Comparison of ENCODE assay signal across 9 cellular contexts in genomic region chr1:89844860-89845259, GRCh38. TPM values are rescaled to one million over a fixed set of nuclear protein-coding genes. Genes with fewer than 3 reads are reported as not detected.
A peak's percentile ranks its signal among the peaks of the same experiment; 100 is the strongest.
DNase-seq lines count a peak whose midpoint lies in the region; ATAC-seq and TF ChIP-seq lines count a peak whose summit lies in the region.
"Had no signal": no experiment of that assay in that cellular context is flagged by ENCODE, and none has a peak within 500 bp of the region (broad histone marks: within the 10 kb centered on the region; RNA-seq: fewer than 3 reads in every experiment).

No MANE protein-coding gene starts in this region.

- H3K4me1 ChIP-seq in DND-41 (ENCODE audit: insufficient read depth, low read length) = peaks cover 62% of the 10 kb centered on the region
- H3K4me1 ChIP-seq in OCI-LY7 (ENCODE audit: insufficient read depth, low read length, poor library complexity, severe bottlenecking) = peaks cover 41% of the 10 kb centered on the region

- TF ChIP-seq CTCF in DND-41 (IDR thresholded peaks at IDR 0.05; ENCODE audit: borderline replicate concordance, extremely low read depth, low read length, poor library complexity, severe bottlenecking) (no peak), OCI-LY7 (conservative IDR thresholded peaks at IDR 0.05; ENCODE audit: low read length) (no peak), brain (conservative IDR thresholded peaks at IDR 0.05) (no peak), osteocyte (IDR thresholded peaks at IDR 0.05) (no peak)

- H3K4me1 Mint-ChIP-seq in brain (peaks cover 60% of the 10 kb centered on the region), osteocyte (ENCODE audit: unreplicated experiment) (peaks cover 33% of the 10 kb centered on the region)

- H3K4me3 ChIP-seq in DND-41 (ENCODE audit: low read depth in 1 of 2, low read length in 2 of 2) (peak overlapping the region in 1 of 2 experiments; percentile 93; a peak in 2 of 4 replicates), OCI-LY7 (ENCODE audit: low read depth, low read length, poor library complexity, severe bottlenecking) (peak overlapping the region; percentile 87)

- H2AFZ ChIP-seq in DND-41 (ENCODE audit: low read depth, low read length) (0 out of 2 replicates have a peak overlapping the region, but pooled peaks have one; percentile 26), OCI-LY7 (ENCODE audit: low read length) (no peak overlapping the region; the same call in 1 of the 2 replicates)

- peak overlapping the region in 4 of 5 experiments; percentile 36 to 80 (median 42) for H3K27ac Mint-ChIP-seq in brain
- H3K27ac Mint-ChIP-seq in osteocyte (ENCODE audit: unreplicated experiment) = no peak overlapping the region

- no peak for DNase-seq in DND-41
- no peak for DNase-seq in OCI-LY7 (ENCODE audit: low spot score)
- no peak for DNase-seq in osteocyte (ENCODE audit: extremely low spot score, unreplicated experiment)
- DNase-seq in 8988T = no peak
- DNase-seq in dedifferentiated amniotic fluid mesenchymal stem cell (ENCODE audit: extremely low spot score) = no peak
- no peak for DNase-seq in NCI-H1694 (lab: John Stamatoyannopoulos, UW)
- DNase-seq: NCI-H69, upper lobe of left lung had no signal

- H3K27me3 Mint-ChIP-seq in brain (no peaks in the 10 kb centered on the region), osteocyte (ENCODE audit: unreplicated experiment) (no peaks in the 10 kb centered on the region)

- H3K79me2 ChIP-seq in DND-41 (ENCODE audit: insufficient read depth, low read length) (peaks cover 68% of the 10 kb centered on the region), OCI-LY7 (ENCODE audit: insufficient read depth, low read depth, low read length) (peaks cover 25% of the 10 kb centered on the region; the same call in 1 of the 2 replicates)

- intact Hi-C loops in OCI-LY7 (cut with micrococcal nuclease; ENCODE audit: unreplicated experiment) = no loop called here

- H3K36me3 ChIP-seq in DND-41 (ENCODE audit: insufficient read depth, low read length) = peaks cover 27% of the 10 kb centered on the region
- H3K36me3 ChIP-seq in OCI-LY7 (ENCODE audit: insufficient read depth, low read length) = peaks cover 46% of the 10 kb centered on the region
- H3K36me3 ChIP-seq: upper lobe of left lung had no signal

- no peaks in the 10 kb centered on the region for H4K20me1 ChIP-seq in DND-41 (ENCODE audit: insufficient read depth, low read length)
- no peaks in the 10 kb centered on the region for H4K20me1 ChIP-seq in OCI-LY7 (ENCODE audit: insufficient read depth, low read length)

- no TSS peak for BruUV-seq in OCI-LY7 (replicated peaks; lab: Mats Ljungman, UMichigan)

- H3K4me2 ChIP-seq in DND-41 (ENCODE audit: insufficient read depth, low read length) = peak overlapping the region; percentile 74
- peak overlapping the region; percentile 100 for H3K4me2 ChIP-seq in OCI-LY7 (ENCODE audit: low read length)

- no peak for ATAC-seq in DND-41 (ENCODE audit: insufficient read depth, low read depth)

- H3K9me3 Mint-ChIP-seq in brain (no peaks in the 10 kb centered on the region), osteocyte (ENCODE audit: unreplicated experiment) (no peaks in the 10 kb centered on the region)

- H3K9ac ChIP-seq in DND-41 (ENCODE audit: low read depth, low read length) = peak overlapping the region; percentile 91; the same call in 1 of the 2 replicates

- peaks cover 51% of the 10 kb centered on the region for H3K36me3 Mint-ChIP-seq in brain
- H3K36me3 Mint-ChIP-seq in osteocyte (ENCODE audit: unreplicated experiment) = peaks cover 3% of the 10 kb centered on the region

- peak overlapping the region in 3 of 5 experiments; percentile 84 to 91 (median 87) for H3K4me3 Mint-ChIP-seq in brain
- H3K4me3 Mint-ChIP-seq in osteocyte (ENCODE audit: unreplicated experiment) = peak overlapping the region; percentile 4

- no peaks in the 10 kb centered on the region for H3K9me2 ChIP-seq in OCI-LY7 (ENCODE audit: insufficient read depth, low read length)

- H3K27ac ChIP-seq in DND-41 (ENCODE audit: low read length) (peak overlapping the region; percentile 84), OCI-LY7 (ENCODE audit: low read depth, low read length, poor library complexity, severe bottlenecking) (peak overlapping the region; percentile 52)

- POLR2A ChIA-PET in OCI-LY7 (lab: Charles Lee) = interaction anchor here (0.8 to 1.3 kb wide), 3 partner anchors 11 to 141 kb away, joined by 3 to 4 read pairs (median 3); no protein-coding TSS in a partner anchor

- no peaks in the 10 kb centered on the region for H3K9me3 ChIP-seq in DND-41 (ENCODE audit: insufficient read depth, low read length, severe bottlenecking)
- H3K9me3 ChIP-seq in OCI-LY7 (ENCODE audit: low read length) = no peaks in the 10 kb centered on the region
- H3K9me3 ChIP-seq: upper lobe of left lung had no signal

- H3K27me3 ChIP-seq in DND-41 (ENCODE audit: insufficient read depth, low read length, poor library complexity) = no peaks in the 10 kb centered on the region
- H3K27me3 ChIP-seq: upper lobe of left lung had no signal

- CTCF ChIA-PET in OCI-LY7 (lab: Charles Lee; ENCODE audit: unreplicated experiment) = no interaction called here

RNA-seq across cellular contexts. Expression of gene LRRC8D, which starts 24.0 kb away (rescaled TPM):
- 19.3 and 23.8 TPM in 2 replicates for total RNA-seq in OCI-LY7 (2014; rRNA removed; shearing (Covaris generic))
- total RNA-seq in OCI-LY7 (2022) (37.1 and 39.9 TPM in 2 replicates), osteocyte (20.4 and 21.2 TPM in 2 replicates)
- polyA plus RNA-seq in brain (ENCODE audit: insufficient read depth, low read depth, low replicate concordance) = 41.7 TPM
